Comparison of ENCODE assay signal across 10 cellular contexts in the genomic region with DNA sequence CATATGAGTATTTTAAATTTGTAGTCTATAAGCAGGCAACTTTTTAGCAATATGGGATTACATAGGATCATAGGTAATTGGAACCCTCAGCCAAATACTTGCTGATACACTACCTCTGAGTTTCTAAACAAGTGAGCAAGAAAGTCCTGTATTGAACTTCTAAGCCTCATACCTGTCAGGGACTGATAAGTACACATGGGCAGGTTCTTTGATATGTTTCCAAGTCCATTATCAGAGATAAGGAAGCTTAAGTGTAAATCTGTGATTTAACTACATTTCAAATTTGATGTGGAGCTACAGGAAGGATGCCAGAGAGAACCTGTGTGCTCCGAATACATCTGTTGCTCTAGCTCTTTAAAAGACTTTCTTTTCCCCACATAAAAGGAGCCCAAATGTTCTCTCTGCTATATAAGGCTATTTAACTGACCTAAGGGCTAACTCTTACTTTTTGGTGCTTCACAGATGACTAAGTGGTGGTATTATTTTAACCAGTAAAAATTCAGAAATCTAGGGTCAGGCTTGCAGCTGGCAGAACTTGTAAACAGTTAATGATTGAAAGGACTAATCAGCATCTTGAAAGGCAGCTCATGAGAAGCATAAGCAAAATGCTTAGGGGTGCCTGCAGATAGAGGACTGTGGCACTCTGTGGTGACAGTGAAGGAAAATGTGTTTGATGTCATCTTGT.
DNase-seq lines count a peak whose midpoint lies in the region; ATAC-seq, FAIRE-seq and TF ChIP-seq lines count a peak whose summit lies in the region.
"Had no signal": no experiment of that assay in that cellular context is flagged by ENCODE, and none has a peak within 500 bp of the region (broad histone marks: within the 10 kb centered on the region; RNA-seq: fewer than 3 reads in every experiment).

No MANE protein-coding gene starts in this region.

- no peak overlapping the region for H3K27ac Mint-ChIP-seq in activated CD8-positive, alpha-beta memory T cell treated with anti-CD3 and anti-CD28 coated beads, Interleukin-2, amount 10 ng/mL, durations not matched to agents 7 days and 5 days
- H3K27ac Mint-ChIP-seq: activated CD4-positive, alpha-beta T cell treated with anti-CD3 and anti-CD28 coated beads, Interleukin-2, amount 10 ng/mL, durations not matched to agents 24 days and 14 days had no signal

- TF ChIP-seq EP300 in A549 (IDR thresholded peaks at IDR 0.05) = no peak

- H3K36me3 Mint-ChIP-seq in activated CD8-positive, alpha-beta memory T cell treated with anti-CD3 and anti-CD28 coated beads, Interleukin-2, amount 10 ng/mL, durations not matched to agents 7 days and 5 days = no peaks in the 10 kb centered on the region

- DNase-seq in A549 (ENCODE audit: low read depth in 1 of 2, low spot score in 1 of 2) = no peak
- peak; percentile 92 for DNase-seq in LHCN-M2 (ENCODE audit: low read depth)
- no peak for DNase-seq in activated CD8-positive, alpha-beta memory T cell treated with anti-CD3 and anti-CD28 coated beads, Interleukin-2, amount 10 ng/mL, durations not matched to agents 7 days and 5 days
- DNase-seq in right cardiac atrium = no peak
- no peak for DNase-seq in islet precursor cell
- no peak for DNase-seq in H4 (ENCODE audit: low spot score)
- DNase-seq: activated CD4-positive, alpha-beta T cell treated with anti-CD3 and anti-CD28 coated beads, Interleukin-2, amount 10 ng/mL, durations not matched to agents 24 days and 14 days had no signal

- CTCF ChIA-PET in A549 (lab: Yijun Ruan, JAX) = interaction anchor here (0.8 to 1.5 kb wide), 2 partner anchors 14 to 225 kb away, joined by 4 read pairs; no protein-coding TSS in a partner anchor
- CTCF ChIA-PET in activated CD8-positive, alpha-beta memory T cell treated with anti-CD3 and anti-CD28 coated beads, Interleukin-2, amount 10 ng/mL, durations not matched to agents 7 days and 5 days (lab: Charles Lee) = no interaction called here

- TF ChIP-seq RAD21 in A549 (conservative IDR thresholded peaks at IDR 0.05 in 1 of 2, IDR thresholded peaks at IDR 0.05 in 1 of 2) = no peak

- POLR2A ChIA-PET in A549 (lab: Yijun Ruan, JAX) = no interaction called here

- H3K27ac ChIP-seq in A549 = peak overlapping the region in 1 of 2 experiments; percentile 29; a peak in 3 of 6 replicates
- H3K27ac ChIP-seq in right cardiac atrium (ENCODE audit: low read length) = no peak overlapping the region

- 71% methylated on average over 1 of the region's 1 CpG for WGBS in A549 (ENCODE audit: missing lambda C conversion rate)
- WGBS in right cardiac atrium = 69% methylated on average over 1 of the region's 1 CpG

- H3K9me3 Mint-ChIP-seq in activated CD8-positive, alpha-beta memory T cell treated with anti-CD3 and anti-CD28 coated beads, Interleukin-2, amount 10 ng/mL, durations not matched to agents 7 days and 5 days (ENCODE audit: low read depth) = no peaks in the 10 kb centered on the region
- H3K9me3 Mint-ChIP-seq: activated CD4-positive, alpha-beta T cell treated with anti-CD3 and anti-CD28 coated beads, Interleukin-2, amount 10 ng/mL, durations not matched to agents 24 days and 14 days had no signal

- H3K4me3 Mint-ChIP-seq in activated CD8-positive, alpha-beta memory T cell treated with anti-CD3 and anti-CD28 coated beads, Interleukin-2, amount 10 ng/mL, durations not matched to agents 7 days and 5 days = no peak overlapping the region
- H3K4me3 Mint-ChIP-seq: activated CD4-positive, alpha-beta T cell treated with anti-CD3 and anti-CD28 coated beads, Interleukin-2, amount 10 ng/mL, durations not matched to agents 24 days and 14 days had no signal

- no peaks in the 10 kb centered on the region for H3K27me3 Mint-ChIP-seq in activated CD8-positive, alpha-beta memory T cell treated with anti-CD3 and anti-CD28 coated beads, Interleukin-2, amount 10 ng/mL, durations not matched to agents 7 days and 5 days
- H3K27me3 Mint-ChIP-seq: activated CD4-positive, alpha-beta T cell treated with anti-CD3 and anti-CD28 coated beads, Interleukin-2, amount 10 ng/mL, durations not matched to agents 24 days and 14 days had no signal

- peak overlapping the region; percentile 21; the same call in 2 of the 3 replicates for H3K4me2 ChIP-seq in A549

- H3K27me3 ChIP-seq in right cardiac atrium (ENCODE audit: control insufficient read depth, insufficient read depth) = no peaks in the 10 kb centered on the region

- peaks cover 3% of the 10 kb centered on the region for H3K4me1 Mint-ChIP-seq in activated CD8-positive, alpha-beta memory T cell treated with anti-CD3 and anti-CD28 coated beads, Interleukin-2, amount 10 ng/mL, durations not matched to agents 7 days and 5 days

- no peak for TF ChIP-seq CTCF in A549 (IDR thresholded peaks at IDR 0.05)

- no peak for TF ChIP-seq POLR2A in A549 (IDR thresholded peaks at IDR 0.05; ENCODE audit: low read length)

- FAIRE-seq in A549 (lab: Jason Lieb, UNC) = no peak
- FAIRE-seq: bronchial epithelial cell had no signal

- no peak overlapping the region for H3K4me3 ChIP-seq in A549
- H3K4me3 ChIP-seq in right cardiac atrium (ENCODE audit: low read length) = no peak overlapping the region

- H3K9me3 ChIP-seq in A549 (no peaks in the 10 kb centered on the region), right cardiac atrium (ENCODE audit: control insufficient read depth, low read length) (no peaks in the 10 kb centered on the region)

- intact Hi-C loops in right cardiac atrium (cut with DNase I) = no loop called here

- ATAC-seq in A549 (no peak), GM19351 (IDR thresholded peaks at IDR 0.05; ENCODE audit: unreplicated experiment) (peak; percentile 81), HG02852 (IDR thresholded peaks at IDR 0.05; ENCODE audit: unreplicated experiment) (peak; percentile 89), right cardiac atrium (no peak)
- no peak for ATAC-seq in activated CD8-positive, alpha-beta memory T cell treated with anti-CD3 and anti-CD28 coated beads, Interleukin-2, amount 10 ng/mL, durations not matched to agents 7 days and 5 days

- H3K4me1 ChIP-seq in A549 = peaks cover 37% of the 10 kb centered on the region
- H3K4me1 ChIP-seq in right cardiac atrium (ENCODE audit: control insufficient read depth, insufficient read depth, low read length) = peaks cover 7% of the 10 kb centered on the region

TF ChIP-seq in A549, 52 proteins besides CTCF, POLR2A, EP300 and RAD21:
- TF ChIP-seq, protein P1, sequence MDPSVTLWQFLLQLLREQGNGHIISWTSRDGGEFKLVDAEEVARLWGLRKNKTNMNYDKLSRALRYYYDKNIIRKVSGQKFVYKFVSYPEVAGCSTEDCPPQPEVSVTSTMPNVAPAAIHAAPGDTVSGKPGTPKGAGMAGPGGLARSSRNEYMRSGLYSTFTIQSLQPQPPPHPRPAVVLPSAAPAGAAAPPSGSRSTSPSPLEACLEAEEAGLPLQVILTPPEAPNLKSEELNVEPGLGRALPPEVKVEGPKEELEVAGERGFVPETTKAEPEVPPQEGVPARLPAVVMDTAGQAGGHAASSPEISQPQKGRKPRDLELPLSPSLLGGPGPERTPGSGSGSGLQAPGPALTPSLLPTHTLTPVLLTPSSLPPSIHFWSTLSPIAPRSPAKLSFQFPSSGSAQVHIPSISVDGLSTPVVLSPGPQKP (IDR thresholded peaks at IDR 0.05; ENCODE audit: low read depth, low read length) = no peak
- TF ChIP-seq GATA3 (IDR thresholded peaks at IDR 0.05; ENCODE audit: borderline replicate concordance) (no peak), TFCP2L1 (CRISPR knock-in tag; IDR thresholded peaks at IDR 0.05) (no peak)
- TF ChIP-seq, protein P2, sequence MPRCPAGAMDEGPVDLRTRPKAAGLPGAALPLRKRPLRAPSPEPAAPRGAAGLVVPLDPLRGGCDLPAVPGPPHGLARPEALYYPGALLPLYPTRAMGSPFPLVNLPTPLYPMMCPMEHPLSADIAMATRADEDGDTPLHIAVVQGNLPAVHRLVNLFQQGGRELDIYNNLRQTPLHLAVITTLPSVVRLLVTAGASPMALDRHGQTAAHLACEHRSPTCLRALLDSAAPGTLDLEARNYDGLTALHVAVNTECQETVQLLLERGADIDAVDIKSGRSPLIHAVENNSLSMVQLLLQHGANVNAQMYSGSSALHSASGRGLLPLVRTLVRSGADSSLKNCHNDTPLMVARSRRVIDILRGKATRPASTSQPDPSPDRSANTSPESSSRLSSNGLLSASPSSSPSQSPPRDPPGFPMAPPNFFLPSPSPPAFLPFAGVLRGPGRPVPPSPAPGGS (IDR thresholded peaks at IDR 0.05) = no peak

Comparison
In these comparisons a context has a peak if more than half of its experiments do, and no peak if none do; other contexts are left out.
1. ATAC-seq: peak in GM19351 (single experiment) and HG02852 (single experiment); none in A549 (0 of 2), activated CD8-positive, alpha-beta memory T cell treated with anti-CD3 and anti-CD28 coated beads, Interleukin-2, amount 10 ng/mL, durations not matched to agents 7 days and 5 days (single experiment) and right cardiac atrium (0 of 2).